In genomic region chr9:120875954-120876841, GRCh38 we compare ENCODE assay signal across 7 cellular contexts. TPM values are rescaled to one million over a fixed set of nuclear protein-coding genes. Genes with fewer than 3 reads are reported as not detected.
DNase-seq lines count a peak whose midpoint lies in the region; ATAC-seq and TF ChIP-seq lines count a peak whose summit lies in the region.

No MANE protein-coding gene starts in this region.

- TF ChIP-seq POLR2A in sigmoid colon (IDR thresholded peaks at IDR 0.05): peak in 1 of 2 donors; percentile 24

- peak; percentile 61 for ATAC-seq in HG02852 (IDR thresholded peaks at IDR 0.05; ENCODE audit: unreplicated experiment)

- H3K9me3 ChIP-seq in iPS DF 6.9 (ENCODE audit: control insufficient read depth, insufficient read depth, low read length) (no peaks in the 10 kb centered on the region), sigmoid colon (no peaks in the 10 kb centered on the region)

- H3K4me3 ChIP-seq in astrocyte of the spinal cord (ENCODE audit: low read depth, low read length): peak overlapping the region; percentile 73
- peak overlapping the region; percentile 76; the same call in 1 of the 2 replicates for H3K4me3 ChIP-seq in iPS DF 6.9 (ENCODE audit: low read length)
- peak overlapping the region; percentile 73 to 86 (median 80) for H3K4me3 ChIP-seq in sigmoid colon

- no peaks in the 10 kb centered on the region for H3K27me3 ChIP-seq in iPS DF 6.9 (ENCODE audit: control insufficient read depth, insufficient read depth, low read length)
- no peaks in the 10 kb centered on the region for H3K27me3 ChIP-seq in sigmoid colon

- no peak overlapping the region for H3K27ac ChIP-seq in iPS DF 6.9 (ENCODE audit: low read length)
- peak overlapping the region; percentile 94 to 99 (median 96) for H3K27ac ChIP-seq in sigmoid colon

- WGBS in iPS DF 6.9 (ENCODE audit: insufficient coverage, insufficient read length): no CpG with 5 or more reads among the region's 65 CpGs
- WGBS in sigmoid colon, 2 donors: 1 to 2% methylated on average over 65 of the region's 65 CpGs

- in situ Hi-C loops in GM13977 (cut with MboI; ENCODE audit: low pct_unique_long_range_greater_than_20kb, low sequenced_read_pairs, unreplicated experiment): no loop called here
- in situ Hi-C loops in astrocyte of the spinal cord (cut with HindIII; ENCODE audit: low sequenced_read_pairs): no loop called here

- peak; percentile 96 for DNase-seq in GM13977 (ENCODE audit: low spot score)
- DNase-seq in NCI-H146 treated with DMSO at 0.1 percent for 48 hours (lab: John Stamatoyannopoulos, UW; ENCODE audit: unreplicated experiment): peak; percentile 78
- DNase-seq in T-helper 9 cell: peak; percentile 74
- peak; percentile 95 for DNase-seq in astrocyte of the spinal cord (ENCODE audit: low read depth, low spot score)
- no peak for DNase-seq in iPS DF 6.9 (ENCODE audit: low read depth, low spot score)
- peak; percentile 94 for DNase-seq in sigmoid colon

- H3K36me3 ChIP-seq in iPS DF 6.9 (ENCODE audit: control insufficient read depth, insufficient read depth, low read length) (no peaks in the 10 kb centered on the region), sigmoid colon (peaks cover 0 to 23% (median 0%) of the 10 kb centered on the region in 4 donors)

- TF ChIP-seq CTCF in GM13977 (IDR thresholded peaks at IDR 0.05; ENCODE audit: extremely low read depth, insufficient read depth, missing control alignments) (no peak), astrocyte of the spinal cord (IDR thresholded peaks at IDR 0.05; ENCODE audit: low read depth, low read length) (peak; percentile 19), sigmoid colon (IDR thresholded peaks at IDR 0.05) (peak in 1 of 4 experiments; percentile 13)

- TF ChIP-seq EP300 in sigmoid colon (IDR thresholded peaks at IDR 0.05): no peak

- H3K4me1 ChIP-seq in iPS DF 6.9 (ENCODE audit: control insufficient read depth, insufficient read depth, low read length) (peaks cover 27% of the 10 kb centered on the region), sigmoid colon (peaks cover 0 to 16% (median 14%) of the 10 kb centered on the region in 4 donors)

- intact Hi-C loops in sigmoid colon (cut with DNase I): loop anchor here (2.0 to 10.0 kb wide), 3 partner anchors 53 to 199 kb away; partner anchors contain the start of gene CNTRL

RNA-seq across cellular contexts. Expression of gene PHF19, which starts 0.8 kb away (rescaled TPM):
- total RNA-seq in sigmoid colon: 10 to 100 TPM; 22.5 to 32.7 (median 31.6) TPM
- polyA plus RNA-seq in sigmoid colon: 10 to 100 TPM; 10.2 to 38.2 (median 10.6) TPM

RNA-seq across cellular contexts. Expression of gene PSMD5, which starts 33.5 kb away (rescaled TPM):
- total RNA-seq in sigmoid colon: 10 to 100 TPM; 28.6 to 42.6 (median 37.8) TPM
- 10 to 100 TPM; 13.2 to 22.9 (median 17.0) TPM for polyA plus RNA-seq in sigmoid colon

RNA-seq across cellular contexts. Expression of gene TRAF1, which starts 50.4 kb away (rescaled TPM):
- total RNA-seq in sigmoid colon: 1 to 10 TPM; 4.4 to 8.0 (median 5.0) TPM
- polyA plus RNA-seq in sigmoid colon: 10 to 100 TPM in 1 of 3 donors, under 1 TPM in 2; 0.46 to 10.0 (median 0.60) TPM
